1 cellular context compared by ENCODE assay signal in genomic region chr15:69498987-69499386, GRCh38.
TF ChIP-seq lines count a peak whose summit lies in the region.

No MANE protein-coding gene starts in this region.

TF ChIP-seq in HEK293, 187 proteins besides CTCF, POLR2A, EP300 and RAD21 (continued from another document):
- no peak for TF ChIP-seq ZBTB11 (tag by site-specific recombination; conservative IDR thresholded peaks at IDR 0.05; ENCODE audit: low read depth)
- TF ChIP-seq SCRT1 (tag by site-specific recombination; IDR thresholded peaks at IDR 0.05; ENCODE audit: borderline replicate concordance), result peak; percentile 85; the same call in 1 of the 2 replicates
- peak; percentile 78 for TF ChIP-seq SCRT2 (tag by site-specific recombination; IDR thresholded peaks at IDR 0.05)
- no peak for TF ChIP-seq YY1 (tag by site-specific recombination; IDR thresholded peaks at IDR 0.05)
- no peak for TF ChIP-seq ZNF175 (tag by site-specific recombination; IDR thresholded peaks at IDR 0.05)
